ENCODE assay signal across 20 cellular contexts in genomic region chr7:45686441-45687184, GRCh38.
"Had no signal": no experiment of that assay in that cellular context is flagged by ENCODE, and none has a peak within 500 bp of the region (broad histone marks: within the 10 kb centered on the region; RNA-seq: fewer than 3 reads in every experiment).

No MANE protein-coding gene starts in this region.

- H3K9me3 ChIP-seq: breast epithelium, esophagus squamous epithelium, mucosa of descending colon, prostate gland, sigmoid colon, suprapubic skin had no signal

- DNase-seq: activated CD4-positive, alpha-beta T cell treated with anti-CD3 and anti-CD28 coated beads for 48 hours; activated naive CD8-positive, alpha-beta T cell treated with anti-CD3 and anti-CD28 coated beads, Interleukin-2, amount 10 ng/mL, durations not matched to agents 7 days and 5 days; activated T-cell treated with anti-CD3 and anti-CD28 coated beads, Interleukin-2, amount 50 U/mL, for 72 hours; anterior cingulate cortex; esophagus squamous epithelium; foreskin fibroblast; kidney glomerular epithelial cell; nucleus accumbens; sigmoid colon; stimulated activated CD4-positive, alpha-beta T cell treated with anti-CD3 and anti-CD28 coated beads, Interleukin-12 subunit alpha, Interleukin-12 subunit beta, amount 100 ng/mL, for 4 hours; stimulated activated naive CD4-positive, alpha-beta T cell treated with Interleukin-2 at 50 U/mL for 16 hours; T-helper 1 cell; WERI-Rb-1 had no signal

- H3K4me3 ChIP-seq: breast epithelium, dorsolateral prefrontal cortex, esophagus squamous epithelium, mucosa of descending colon, prostate gland, sigmoid colon, SK-N-MC, suprapubic skin had no signal

- H3K4me1 ChIP-seq: breast epithelium, esophagus squamous epithelium, sigmoid colon, suprapubic skin had no signal

- H3K27ac ChIP-seq: breast epithelium, dorsolateral prefrontal cortex, esophagus squamous epithelium, sigmoid colon, SK-N-MC, suprapubic skin, WERI-Rb-1 had no signal

- ATAC-seq: activated T-cell treated with anti-CD3 and anti-CD28 coated beads, Interleukin-2, amount 50 U/mL, for 72 hours; mucosa of descending colon; naive thymus-derived CD8-positive, alpha-beta T cell had no signal

- H3K4me3 Mint-ChIP-seq: activated naive CD8-positive, alpha-beta T cell treated with anti-CD3 and anti-CD28 coated beads, Interleukin-2, amount 10 ng/mL, durations not matched to agents 7 days and 5 days; activated T-cell treated with anti-CD3 and anti-CD28 coated beads, Interleukin-2, amount 50 U/mL, for 72 hours; naive thymus-derived CD8-positive, alpha-beta T cell had no signal

- H3K27me3 Mint-ChIP-seq: activated naive CD8-positive, alpha-beta T cell treated with anti-CD3 and anti-CD28 coated beads, Interleukin-2, amount 10 ng/mL, durations not matched to agents 7 days and 5 days had no signal

- H3K27ac Mint-ChIP-seq: activated naive CD8-positive, alpha-beta T cell treated with anti-CD3 and anti-CD28 coated beads, Interleukin-2, amount 10 ng/mL, durations not matched to agents 7 days and 5 days; activated T-cell treated with anti-CD3 and anti-CD28 coated beads, Interleukin-2, amount 50 U/mL, for 72 hours; naive thymus-derived CD8-positive, alpha-beta T cell had no signal

- H3K27me3 ChIP-seq: breast epithelium, dorsolateral prefrontal cortex, esophagus squamous epithelium, sigmoid colon, suprapubic skin had no signal

- H3K36me3 Mint-ChIP-seq: activated naive CD8-positive, alpha-beta T cell treated with anti-CD3 and anti-CD28 coated beads, Interleukin-2, amount 10 ng/mL, durations not matched to agents 7 days and 5 days; naive thymus-derived CD8-positive, alpha-beta T cell had no signal

- H3K36me3 ChIP-seq: breast epithelium, esophagus squamous epithelium, prostate gland, sigmoid colon, suprapubic skin, WERI-Rb-1 had no signal

- H3K9me3 Mint-ChIP-seq: activated naive CD8-positive, alpha-beta T cell treated with anti-CD3 and anti-CD28 coated beads, Interleukin-2, amount 10 ng/mL, durations not matched to agents 7 days and 5 days; activated T-cell treated with anti-CD3 and anti-CD28 coated beads, Interleukin-2, amount 50 U/mL, for 72 hours; naive thymus-derived CD8-positive, alpha-beta T cell had no signal
